8 cellular contexts compared by ENCODE assay signal in the genomic region with DNA sequence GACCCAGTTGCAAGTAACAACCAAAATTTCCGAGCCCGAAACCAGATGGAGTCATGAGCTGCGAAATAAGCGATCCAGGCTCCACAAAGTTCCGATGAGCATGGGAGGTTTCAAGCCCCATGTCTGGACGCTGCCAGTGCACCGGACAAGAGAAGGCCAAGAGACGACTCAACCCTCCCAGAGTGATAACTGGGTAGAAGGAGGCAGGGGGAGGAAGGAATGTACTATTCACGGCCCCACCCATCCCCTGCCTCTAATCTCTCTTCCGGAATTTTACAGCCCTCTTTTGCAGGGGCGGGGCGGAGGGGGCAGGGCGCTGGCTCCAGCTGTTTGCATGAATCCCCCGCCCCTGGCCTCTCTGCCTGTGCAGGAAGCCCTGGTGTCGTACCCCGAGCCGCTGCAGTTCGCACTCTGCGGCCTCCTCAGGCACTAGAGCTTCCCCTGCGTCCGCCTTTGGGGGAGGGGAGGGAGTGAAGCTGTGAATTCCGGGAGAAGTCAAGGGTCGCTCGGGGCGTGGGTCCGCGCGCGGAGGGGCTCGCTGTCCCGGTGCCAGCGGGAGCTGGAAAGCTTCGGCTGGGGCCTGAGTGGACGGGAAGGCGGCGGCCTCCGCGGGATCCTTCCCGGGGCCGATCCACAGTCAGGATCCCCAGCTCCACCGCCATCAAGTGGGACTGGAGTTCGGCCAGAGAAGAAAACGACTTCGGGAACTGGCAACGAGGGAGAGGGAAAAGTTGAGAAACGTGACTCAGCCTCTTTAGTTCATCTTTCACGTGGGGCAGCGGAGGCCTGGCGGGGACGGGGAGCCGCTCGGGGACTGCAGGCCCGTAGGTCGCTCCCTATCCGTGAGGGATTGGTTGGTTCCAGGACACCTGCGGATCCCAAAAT. TPM values are rescaled to one million over a fixed set of nuclear protein-coding genes. Genes with fewer than 3 reads are reported as not detected.
DNase-seq lines count a peak whose midpoint lies in the region; ATAC-seq lines count a peak whose summit lies in the region.

No MANE protein-coding gene starts in this region.

- ATAC-seq in HG03175 (IDR thresholded peaks at IDR 0.05; ENCODE audit: unreplicated experiment), result peak; percentile 53
- peak; percentile 91 for ATAC-seq in sciatic nerve
- no peak for ATAC-seq in GM19467 (IDR thresholded peaks at IDR 0.05; ENCODE audit: unreplicated experiment)

- intact Hi-C loops in sciatic nerve (cut with DNase I), result no loop called here

- DNase-seq in NK-92 treated with Interleukin-12 subunit alpha and Interleukin-12 subunit beta, amount 100 ng/mL, for 24 hours (lab: John Stamatoyannopoulos, UW), result peak; percentile 94
- DNase-seq in NK-92 (lab: John Stamatoyannopoulos, UW; ENCODE audit: unreplicated experiment), result no peak
- peak; percentile 69 for DNase-seq in T follicular helper cell (ENCODE audit: low read depth)
- DNase-seq in amniotic epithelial cell (ENCODE audit: low read depth), result peak; percentile 97
- peak in 31 of 51 donors; percentile 11 to 63 (median 43) for DNase-seq in hypothalamus (lab: John Stamatoyannopoulos, UW)
- DNase-seq in sciatic nerve (ENCODE audit: low spot score), result peak; percentile 92

RNA-seq across cellular contexts. Expression of a gene that starts 6.3 kb away (rescaled TPM):
- total RNA-seq in sciatic nerve, result 256 TPM
